Comparison of ENCODE assay signal across 19 cellular contexts in genomic region chr21:43189936-43190335, GRCh38. TPM values are rescaled to one million over a fixed set of nuclear protein-coding genes. Genes with fewer than 3 reads are reported as not detected.
DNase-seq lines count a peak whose midpoint lies in the region; ATAC-seq and TF ChIP-seq lines count a peak whose summit lies in the region.
"Had no signal": no experiment of that assay in that cellular context is flagged by ENCODE, and none has a peak within 500 bp of the region (broad histone marks: within the 10 kb centered on the region; RNA-seq: fewer than 3 reads in every experiment).

No MANE protein-coding gene starts in this region.

- intact Hi-C loops in sigmoid colon (cut with DNase I): no loop called here

- no peak for TF ChIP-seq CTCF in GM23338 (conservative IDR thresholded peaks at IDR 0.05; ENCODE audit: low read depth in 2 of 2)
- no peak for TF ChIP-seq CTCF in RWPE2 (IDR thresholded peaks at IDR 0.05; ENCODE audit: poor library complexity, severe bottlenecking)
- TF ChIP-seq CTCF in endodermal cell (conservative IDR thresholded peaks at IDR 0.05): no peak
- no peak for TF ChIP-seq CTCF in sigmoid colon (IDR thresholded peaks at IDR 0.05)

- WGBS in endodermal cell (ENCODE audit: insufficient coverage in 1 of 2, insufficient read length in 1 of 2), 2 experiments: 86 to 92% methylated on average over 6 of the region's 6 CpGs
- 93 to 94% methylated on average over 6 of the region's 6 CpGs for WGBS in sigmoid colon, 2 donors

- H3K4me3 Mint-ChIP-seq in GM23338: no peak overlapping the region
- no peak overlapping the region for H3K4me3 Mint-ChIP-seq in endodermal cell
- H3K4me3 Mint-ChIP-seq: CD8-positive, alpha-beta T cell had no signal

- H3K9me3 ChIP-seq in RWPE2 (ENCODE audit: severe bottlenecking): no peaks in the 10 kb centered on the region
- no peaks in the 10 kb centered on the region for H3K9me3 ChIP-seq in endodermal cell (ENCODE audit: control insufficient read depth, low read length)
- H3K9me3 ChIP-seq in sigmoid colon: no peaks in the 10 kb centered on the region
- H3K9me3 ChIP-seq: BE2C had no signal

- H3F3A ChIP-seq in GM23338 (replicated peaks; ENCODE audit: low read depth): no peaks in the 10 kb centered on the region

- no peak for TF ChIP-seq POLR2A in sigmoid colon (IDR thresholded peaks at IDR 0.05)

- H3K9ac ChIP-seq in endodermal cell (ENCODE audit: extremely low read depth, low read length, poor library complexity, severe bottlenecking): no peak overlapping the region

- peak overlapping the region; percentile 81 for H2AFZ ChIP-seq in GM23338

- H3K27ac Mint-ChIP-seq in GM23338 (no peak overlapping the region), endodermal cell (no peak overlapping the region)

- H4K20me1 ChIP-seq in GM23338 (replicated peaks; ENCODE audit: insufficient read depth): no peaks in the 10 kb centered on the region

- no peak for DNase-seq in GM23338 (ENCODE audit: low spot score)
- DNase-seq in RWPE2 (ENCODE audit: low spot score): peak; percentile 7
- peak; percentile 30 for DNase-seq in endodermal cell
- peak; percentile 13 for DNase-seq in sigmoid colon
- DNase-seq: BE2C; DMS79 treated with DMSO at 0.1 percent for 48 hours; NCI-H1436 treated with DMSO at 0.1 percent for 48 hours; NCI-H2227 treated with DMSO at 0.1 percent for 48 hours; NCI-H526 treated with DMSO at 0.1 percent for 48 hours; NK-92 treated with Interleukin-12 subunit alpha and Interleukin-12 subunit beta, amount 100 ng/mL, for 24 hours had no signal

- no peaks in the 10 kb centered on the region for H3K4me1 ChIP-seq in GM23338 (ENCODE audit: insufficient read depth)
- H3K4me1 ChIP-seq in RWPE2 (ENCODE audit: insufficient read depth, poor library complexity, severe bottlenecking): peaks cover 20% of the 10 kb centered on the region
- H3K4me1 ChIP-seq in endodermal cell (ENCODE audit: control insufficient read depth, insufficient read depth, low read length): no peaks in the 10 kb centered on the region
- H3K4me1 ChIP-seq in sigmoid colon: no peaks in the 10 kb centered on the region

- H3K4me3 ChIP-seq in GM23338: no peak overlapping the region
- no peak overlapping the region for H3K4me3 ChIP-seq in RWPE2 (ENCODE audit: severe bottlenecking)
- no peak overlapping the region for H3K4me3 ChIP-seq in endodermal cell (ENCODE audit: low read length)
- no peak overlapping the region for H3K4me3 ChIP-seq in sigmoid colon
- H3K4me3 ChIP-seq: SK-N-MC had no signal

- ATAC-seq in GM23338: no peak
- no peak for ATAC-seq in RWPE2 (ENCODE audit: low read depth)
- ATAC-seq in GM21737 (IDR thresholded peaks at IDR 0.05; ENCODE audit: unreplicated experiment): no peak
- ATAC-seq in HG03521 (IDR thresholded peaks at IDR 0.05; ENCODE audit: unreplicated experiment): no peak
- ATAC-seq in HG02870 (IDR thresholded peaks at IDR 0.05; ENCODE audit: unreplicated experiment): no peak
- ATAC-seq: CD8-positive, alpha-beta T cell had no signal

- H3K36me3 Mint-ChIP-seq in GM23338 (ENCODE audit: low read depth) (no peaks in the 10 kb centered on the region; the same call in 2 of the 3 replicates), endodermal cell (ENCODE audit: low read depth) (no peaks in the 10 kb centered on the region)
- H3K36me3 Mint-ChIP-seq: CD8-positive, alpha-beta T cell; IgD-negative memory B cell had no signal

- H3K36me3 ChIP-seq in GM23338 (ENCODE audit: insufficient read depth): no peaks in the 10 kb centered on the region
- no peaks in the 10 kb centered on the region for H3K36me3 ChIP-seq in RWPE2 (ENCODE audit: low read depth)
- no peaks in the 10 kb centered on the region for H3K36me3 ChIP-seq in endodermal cell (ENCODE audit: control insufficient read depth, insufficient read depth, low read length)
- H3K36me3 ChIP-seq in sigmoid colon: no peaks in the 10 kb centered on the region
- H3K36me3 ChIP-seq: BE2C had no signal

- no peak for TF ChIP-seq EP300 in sigmoid colon (IDR thresholded peaks at IDR 0.05)

- no peak overlapping the region for H3K27ac ChIP-seq in GM23338 (ENCODE audit: low read depth)
- no peak overlapping the region for H3K27ac ChIP-seq in RWPE2 (ENCODE audit: poor library complexity, severe bottlenecking)
- no peak overlapping the region for H3K27ac ChIP-seq in endodermal cell (ENCODE audit: low read depth, low read length)
- H3K27ac ChIP-seq in sigmoid colon: no peak overlapping the region
- H3K27ac ChIP-seq: SK-N-MC had no signal

- no peaks in the 10 kb centered on the region for H3K9me2 ChIP-seq in GM23338 (ENCODE audit: insufficient read depth)

- H3K4me1 Mint-ChIP-seq in GM23338 (peaks cover 6% of the 10 kb centered on the region), endodermal cell (no peaks in the 10 kb centered on the region)

- H3K27me3 Mint-ChIP-seq in GM23338 (ENCODE audit: insufficient read depth, low read depth, poor library complexity): peaks cover 13% of the 10 kb centered on the region
- H3K27me3 Mint-ChIP-seq in endodermal cell (ENCODE audit: insufficient read depth): peaks cover 9% of the 10 kb centered on the region

- H3K27me3 ChIP-seq in GM23338 (ENCODE audit: insufficient read depth): no peaks in the 10 kb centered on the region
- no peaks in the 10 kb centered on the region for H3K27me3 ChIP-seq in RWPE2 (ENCODE audit: insufficient read depth, poor library complexity, severe bottlenecking)
- no peaks in the 10 kb centered on the region for H3K27me3 ChIP-seq in endodermal cell (ENCODE audit: control insufficient read depth, insufficient read depth, low read length, poor library complexity, severe bottlenecking)
- peaks cover 0 to 7% (median 7%) of the 10 kb centered on the region in 3 donors for H3K27me3 ChIP-seq in sigmoid colon
- H3K27me3 ChIP-seq: BE2C had no signal

- peaks cover 8% of the 10 kb centered on the region for H3K9me3 Mint-ChIP-seq in GM23338
- no peaks in the 10 kb centered on the region for H3K9me3 Mint-ChIP-seq in endodermal cell
- H3K9me3 Mint-ChIP-seq: CD8-positive, alpha-beta T cell had no signal

- no peak overlapping the region for H3K4me2 ChIP-seq in GM23338

- no peaks in the 10 kb centered on the region for H3K79me2 ChIP-seq in GM23338 (replicated peaks; ENCODE audit: insufficient read depth)

TF ChIP-seq in GM23338, 12 proteins besides CTCF, POLR2A, EP300 and RAD21 (continues in another document):
- TF ChIP-seq STAT1 (IDR thresholded peaks at IDR 0.05; ENCODE audit: unreplicated experiment): no peak
- no peak for TF ChIP-seq CREB1 (CRISPR knock-in tag; IDR thresholded peaks at IDR 0.05; ENCODE audit: low read depth)
- TF ChIP-seq ZNF114 (CRISPR knock-in tag; IDR thresholded peaks at IDR 0.05): no peak
- no peak for TF ChIP-seq EZH2phosphoT487 (IDR thresholded peaks at IDR 0.05; ENCODE audit: unreplicated experiment)
- TF ChIP-seq ZNF331 (CRISPR knock-in tag; IDR thresholded peaks at IDR 0.05; ENCODE audit: low read depth): no peak

RNA-seq across cellular contexts. Expression of gene CRYAA, which starts 21.1 kb away (rescaled TPM):
- total RNA-seq in GM23338 (2014; rRNA removed; shearing (Covaris generic)): not detected in 2 replicates
- polyA plus RNA-seq in GM23338 (2016; fragmentation: Nextera tagmentation; extraction: Ambion mirVana): not detected in 2 replicates
- total RNA-seq in endodermal cell: not detected
- not detected for polyA plus RNA-seq in endodermal cell (2013, experiment 1 of 2)
- not detected for polyA plus RNA-seq in endodermal cell (2013, experiment 2 of 2)
- not detected for total RNA-seq in sigmoid colon
- not detected for polyA plus RNA-seq in sigmoid colon
- total RNA-seq: CD8-positive, alpha-beta T cell; H4; HT1080; LHCN-M2 had no signal
- polyA plus RNA-seq: IgD-negative memory B cell had no signal
